22 cellular contexts compared by ENCODE assay signal in genomic region chr2:207123776-207124391, GRCh38. TPM values are rescaled to one million over a fixed set of nuclear protein-coding genes. Genes with fewer than 3 reads are reported as not detected.
DNase-seq lines count a peak whose midpoint lies in the region; ATAC-seq and TF ChIP-seq lines count a peak whose summit lies in the region.
"Had no signal": no experiment of that assay in that cellular context is flagged by ENCODE, and none has a peak within 500 bp of the region (broad histone marks: within the 10 kb centered on the region; RNA-seq: fewer than 3 reads in every experiment).

No MANE protein-coding gene starts in this region.

- peaks cover 4 to 7% of the 10 kb centered on the region in 2 experiments; a peak in 4 of 5 replicates for H3K9me3 Mint-ChIP-seq in H9
- H3K9me3 Mint-ChIP-seq in activated naive CD8-positive, alpha-beta T cell treated with anti-CD3 and anti-CD28 coated beads, Interleukin-2, amount 50 U/mL, for 24 hours = no peaks in the 10 kb centered on the region
- H3K9me3 Mint-ChIP-seq in natural killer cell treated with Interleukin-12 subunit alpha and Interleukin-12 subunit beta and Interleukin-15 and Interleukin-18, amount 100 ng/mL, for 72 hours = no peaks in the 10 kb centered on the region
- H3K9me3 Mint-ChIP-seq: naive thymus-derived CD8-positive, alpha-beta T cell had no signal

- no peak overlapping the region for H4K5ac ChIP-seq in H9 (ENCODE audit: insufficient read length, low read depth, low read length)

- H3K4me1 ChIP-seq in H9 (ENCODE audit: insufficient read depth, low read length) = peaks cover 15% of the 10 kb centered on the region; the same call in 1 of the 2 replicates
- H3K4me1 ChIP-seq in mesenchymal stem cell (ENCODE audit: control insufficient read depth, insufficient read depth, low read depth, low read length) = peaks cover 16% of the 10 kb centered on the region
- H3K4me1 ChIP-seq: testis had no signal

- H3K27ac ChIP-seq in H9 (ENCODE audit: insufficient read length, low read depth, low read length) = no peak overlapping the region
- no peak overlapping the region for H3K27ac ChIP-seq in mesenchymal stem cell (ENCODE audit: low read length, poor library complexity, severe bottlenecking)
- H3K27ac ChIP-seq: 22Rv1; BLaER1 treated with 17β-estradiol and CSF1 and Interleukin-3, amounts not matched to agents 10 nM and 100 nM; cardiac muscle cell; PC-9; testis had no signal

- H2BK5ac ChIP-seq in H9 (ENCODE audit: insufficient read length, low read length) (no peak overlapping the region), mesenchymal stem cell (ENCODE audit: low read depth, low read length, poor library complexity, severe bottlenecking) (no peak overlapping the region)

- peaks cover 10% of the 10 kb centered on the region; the same call in 1 of the 2 replicates for H3K79me2 ChIP-seq in H9 (ENCODE audit: insufficient read depth, low read length)

- H2AFZ ChIP-seq in H9 (ENCODE audit: low read length) (no peak overlapping the region), mesenchymal stem cell (ENCODE audit: low read depth, low read length) (no peak overlapping the region)
- H2AFZ ChIP-seq: PC-9 had no signal

- no CpG with 5 or more reads among the region's 31 CpGs for whole genome bisulfite sequencing in H9 (ENCODE audit: extremely low coverage, insufficient read length, low lambda C conversion rate)
- 93% methylated on average over 31 of the region's 31 CpGs for WGBS in mesenchymal stem cell

- H3K9ac ChIP-seq in H9 (ENCODE audit: extremely low read depth, insufficient read length, low read length) = no peak overlapping the region
- H3K9ac ChIP-seq in mesenchymal stem cell (ENCODE audit: low read length) = no peak overlapping the region
- H3K9ac ChIP-seq: BLaER1 treated with 17β-estradiol and CSF1 and Interleukin-3, amounts not matched to agents 10 nM and 100 nM had no signal

- H3K9me3 ChIP-seq in H9 (ENCODE audit: control insufficient read depth, low read depth, low read length) = no peaks in the 10 kb centered on the region
- no peaks in the 10 kb centered on the region for H3K9me3 ChIP-seq in mesenchymal stem cell (ENCODE audit: control insufficient read depth, low read length)
- H3K9me3 ChIP-seq: esophagus squamous epithelium, testis had no signal

- H3K27me3 ChIP-seq in H9 (ENCODE audit: insufficient read depth, low read length) (no peaks in the 10 kb centered on the region), mesenchymal stem cell (ENCODE audit: control insufficient read depth in 1 of 2, insufficient read depth in 1 of 2, low read length in 2 of 2) (no peaks in the 10 kb centered on the region)
- H3K27me3 ChIP-seq: BLaER1 treated with 17β-estradiol and CSF1 and Interleukin-3, amounts not matched to agents 10 nM and 100 nM; cardiac muscle cell; esophagus squamous epithelium; testis had no signal

- no peak overlapping the region for H4K91ac ChIP-seq in H9 (ENCODE audit: insufficient read length, low read depth, low read length)
- H4K91ac ChIP-seq in mesenchymal stem cell (ENCODE audit: low read length) = no peak overlapping the region

- H3K4me3 Mint-ChIP-seq in H9 = no peak overlapping the region; a peak in 1 of 5 replicates
- H3K4me3 Mint-ChIP-seq in activated naive CD8-positive, alpha-beta T cell treated with anti-CD3 and anti-CD28 coated beads, Interleukin-2, amount 50 U/mL, for 24 hours = no peak overlapping the region
- no peak overlapping the region for H3K4me3 Mint-ChIP-seq in natural killer cell treated with Interleukin-12 subunit alpha and Interleukin-12 subunit beta and Interleukin-15 and Interleukin-18, amount 100 ng/mL, for 72 hours
- H3K4me3 Mint-ChIP-seq: activated naive CD8-positive, alpha-beta T cell treated with anti-CD3 and anti-CD28 coated beads, Interleukin-2, amount 10 ng/mL, durations not matched to agents 7 days and 5 days had no signal

- H2BK12ac ChIP-seq in H9 (ENCODE audit: insufficient read length, low read depth, low read length) (no peak overlapping the region), mesenchymal stem cell (ENCODE audit: low read length in 2 of 2) (peak overlapping the region in 1 of 2 experiments; percentile 11)

- H2BK120ac ChIP-seq in H9 (ENCODE audit: low read depth, low read length, poor library complexity, severe bottlenecking) (no peak overlapping the region), mesenchymal stem cell (ENCODE audit: low read depth, low read length) (no peak overlapping the region)

- peak overlapping the region; percentile 54 for H3K18ac ChIP-seq in H9 (ENCODE audit: insufficient read length, low read depth, low read length)
- H3K18ac ChIP-seq in mesenchymal stem cell (ENCODE audit: low read depth in 1 of 2, low read length in 2 of 2) = peak overlapping the region in 1 of 2 experiments; percentile 55

- H2AK5ac ChIP-seq in H9 (ENCODE audit: insufficient read length, low read length) = no peak overlapping the region
- peak overlapping the region; percentile 74 for H2AK5ac ChIP-seq in mesenchymal stem cell (ENCODE audit: low read length, severe bottlenecking)

- H3K4me1 Mint-ChIP-seq in H9 = peaks cover 33 to 50% of the 10 kb centered on the region in 2 experiments
- peaks cover 68% of the 10 kb centered on the region for H3K4me1 Mint-ChIP-seq in activated naive CD8-positive, alpha-beta T cell treated with anti-CD3 and anti-CD28 coated beads, Interleukin-2, amount 50 U/mL, for 24 hours
- H3K4me1 Mint-ChIP-seq in natural killer cell treated with Interleukin-12 subunit alpha and Interleukin-12 subunit beta and Interleukin-15 and Interleukin-18, amount 100 ng/mL, for 72 hours (ENCODE audit: low read depth in 2 of 2) = peaks cover 26 to 36% of the 10 kb centered on the region in 2 donors

- no peak overlapping the region for H3T11ph ChIP-seq in H9 (ENCODE audit: low read length)

- no peak overlapping the region for H3K4me2 ChIP-seq in H9 (ENCODE audit: insufficient read depth, insufficient read length, low read length)
- H3K4me2 ChIP-seq in mesenchymal stem cell (ENCODE audit: low read length, poor library complexity, severe bottlenecking) = no peak overlapping the region
- H3K4me2 ChIP-seq: BLaER1 treated with 17β-estradiol and CSF1 and Interleukin-3, amounts not matched to agents 10 nM and 100 nM; PC-9; smooth muscle cell had no signal

- H3K36me3 Mint-ChIP-seq in H9 (ENCODE audit: insufficient read depth in 1 of 3, low read depth in 3 of 3) = peaks cover 21 to 44% (median 43%) of the 10 kb centered on the region in 3 experiments
- peaks cover 23% of the 10 kb centered on the region for H3K36me3 Mint-ChIP-seq in activated naive CD8-positive, alpha-beta T cell treated with anti-CD3 and anti-CD28 coated beads, Interleukin-2, amount 50 U/mL, for 24 hours (ENCODE audit: low read depth)
- no peaks in the 10 kb centered on the region for H3K36me3 Mint-ChIP-seq in natural killer cell treated with Interleukin-12 subunit alpha and Interleukin-12 subunit beta and Interleukin-15 and Interleukin-18, amount 100 ng/mL, for 72 hours

- no peak overlapping the region for H3K23ac ChIP-seq in H9 (ENCODE audit: insufficient read length, low read depth, low read length)
- no peak overlapping the region for H3K23ac ChIP-seq in mesenchymal stem cell (ENCODE audit: low read length in 2 of 2)

- H4K8ac ChIP-seq in H9 (replicated peaks; ENCODE audit: insufficient read length, low read depth, low read length) (no peak overlapping the region), mesenchymal stem cell (ENCODE audit: low read length) (peak overlapping the region; percentile 12)

- H3K14ac ChIP-seq in H9 (ENCODE audit: insufficient read depth, low read length) (no peak overlapping the region; the same call in 1 of the 2 replicates), mesenchymal stem cell (ENCODE audit: low read length in 2 of 2) (peak overlapping the region in 1 of 2 experiments; percentile 78)

- TF ChIP-seq CTCF in H9 (conservative IDR thresholded peaks at IDR 0.05) = no peak

- no peak for ATAC-seq in activated naive CD8-positive, alpha-beta T cell treated with anti-CD3 and anti-CD28 coated beads, Interleukin-2, amount 50 U/mL, for 24 hours
- ATAC-seq in GM21526 (IDR thresholded peaks at IDR 0.05; ENCODE audit: low FRiP score, unreplicated experiment) (no peak), HG02798 (IDR thresholded peaks at IDR 0.05; ENCODE audit: poor library complexity, unreplicated experiment) (no peak)
- no peak for ATAC-seq in natural killer cell treated with Interleukin-12 subunit alpha and Interleukin-12 subunit beta and Interleukin-15 and Interleukin-18, amount 100 ng/mL, for 72 hours

- H3K79me1 ChIP-seq in H9 (ENCODE audit: insufficient read depth, low read depth, low read length, poor library complexity, severe bottlenecking) (no peaks in the 10 kb centered on the region), mesenchymal stem cell (replicated peaks; ENCODE audit: low read length, poor library complexity, severe bottlenecking) (peaks cover 8% of the 10 kb centered on the region)

- no peak overlapping the region for H3K4me3 ChIP-seq in mesenchymal stem cell (ENCODE audit: insufficient read depth in 1 of 2, low read depth in 1 of 2, low read length in 2 of 2)
- H3K4me3 ChIP-seq: BLaER1 treated with 17β-estradiol and CSF1 and Interleukin-3, amounts not matched to agents 10 nM and 100 nM; cardiac muscle cell; esophagus squamous epithelium; lung; PC-9; smooth muscle cell; testis had no signal

- no peak overlapping the region; the same call in 1 of the 2 replicates for H3K4ac ChIP-seq in H9 (ENCODE audit: low read depth, low read length)
- H3K4ac ChIP-seq in mesenchymal stem cell (ENCODE audit: low read depth in 1 of 2, low read length in 2 of 2) = no peak overlapping the region

- no peaks in the 10 kb centered on the region for H3K27me3 Mint-ChIP-seq in H9 (ENCODE audit: low read depth)
- no peaks in the 10 kb centered on the region for H3K27me3 Mint-ChIP-seq in activated naive CD8-positive, alpha-beta T cell treated with anti-CD3 and anti-CD28 coated beads, Interleukin-2, amount 50 U/mL, for 24 hours
- H3K27me3 Mint-ChIP-seq in natural killer cell treated with Interleukin-12 subunit alpha and Interleukin-12 subunit beta and Interleukin-15 and Interleukin-18, amount 100 ng/mL, for 72 hours = no peaks in the 10 kb centered on the region
- H3K27me3 Mint-ChIP-seq: activated naive CD8-positive, alpha-beta T cell treated with anti-CD3 and anti-CD28 coated beads, Interleukin-2, amount 10 ng/mL, durations not matched to agents 7 days and 5 days; naive thymus-derived CD8-positive, alpha-beta T cell had no signal

- no peaks in the 10 kb centered on the region for H3K23me2 ChIP-seq in H9 (ENCODE audit: insufficient read length, low read depth, low read length, poor library complexity, severe bottlenecking)

- H3K36me3 ChIP-seq in mesenchymal stem cell (ENCODE audit: control insufficient read depth in 1 of 2, insufficient read depth in 2 of 2, low read depth in 1 of 2, low read length in 2 of 2) = peaks cover 12 to 39% of the 10 kb centered on the region in 2 experiments
- H3K36me3 ChIP-seq: BLaER1 treated with 17β-estradiol and CSF1 and Interleukin-3, amounts not matched to agents 10 nM and 100 nM had no signal

- H3K27ac Mint-ChIP-seq in H9 = peak overlapping the region in 2 of 3 experiments; percentile 55 to 62; a peak in 2 of 7 replicates
- peak overlapping the region; percentile 80 for H3K27ac Mint-ChIP-seq in activated naive CD8-positive, alpha-beta T cell treated with anti-CD3 and anti-CD28 coated beads, Interleukin-2, amount 50 U/mL, for 24 hours
- H3K27ac Mint-ChIP-seq in natural killer cell treated with Interleukin-12 subunit alpha and Interleukin-12 subunit beta and Interleukin-15 and Interleukin-18, amount 100 ng/mL, for 72 hours = no peak overlapping the region
- H3K27ac Mint-ChIP-seq: activated naive CD8-positive, alpha-beta T cell treated with anti-CD3 and anti-CD28 coated beads, Interleukin-2, amount 10 ng/mL, durations not matched to agents 7 days and 5 days had no signal

- H3K56ac ChIP-seq in H9 (ENCODE audit: insufficient read length, low read depth, low read length) = no peak overlapping the region

- no peaks in the 10 kb centered on the region for H4K20me1 ChIP-seq in H9 (ENCODE audit: control insufficient read depth, insufficient read depth, insufficient read length)
- H4K20me1 ChIP-seq: BLaER1 treated with 17β-estradiol and CSF1 and Interleukin-3, amounts not matched to agents 10 nM and 100 nM had no signal

- DNase-seq in NCI-H2227 (lab: John Stamatoyannopoulos, UW; ENCODE audit: unreplicated experiment) = peak; percentile 31
- no peak for DNase-seq in NCI-H2227 treated with DMSO at 0.1 percent for 48 hours (lab: John Stamatoyannopoulos, UW)
- no peak for DNase-seq in H9
- DNase-seq in activated naive CD8-positive, alpha-beta T cell treated with anti-CD3 and anti-CD28 coated beads, Interleukin-2, amount 50 U/mL, for 24 hours = no peak
- no peak for DNase-seq in mesenchymal stem cell
- DNase-seq in natural killer cell treated with Interleukin-12 subunit alpha and Interleukin-12 subunit beta and Interleukin-15 and Interleukin-18, amount 100 ng/mL, for 72 hours (ENCODE audit: low spot score) = no peak
- DNase-seq: activated naive CD8-positive, alpha-beta T cell treated with anti-CD3 and anti-CD28 coated beads, Interleukin-2, amount 10 ng/mL, durations not matched to agents 7 days and 5 days; DMS 273 treated with DMSO at 0.1 percent for 48 hours; esophagus squamous epithelium; GDM1; NCI-H2171; T-helper 9 cell; testis had no signal

- no peak overlapping the region for H2BK20ac ChIP-seq in H9 (ENCODE audit: low read depth, low read length, poor library complexity, severe bottlenecking)

- H2BK15ac ChIP-seq in H9 (ENCODE audit: low read depth, low read length) = no peak overlapping the region
- H2BK15ac ChIP-seq in mesenchymal stem cell (ENCODE audit: low read depth, poor library complexity, severe bottlenecking) = no peak overlapping the region

RNA-seq across cellular contexts. Expression of gene KLF7, which starts 41.9 kb away (rescaled TPM):
- 32.2 and 33.4 TPM in 2 replicates for total RNA-seq in H9 (2021)
- polyA plus RNA-seq in mesenchymal stem cell (2013, experiment 1 of 2) = 31.0 TPM
- polyA plus RNA-seq in mesenchymal stem cell (2013, experiment 2 of 2) = 28.9 TPM
- 10 to 100 TPM; 13.3 to 49.1 TPM for total RNA-seq in natural killer cell treated with Interleukin-12 subunit alpha and Interleukin-12 subunit beta and Interleukin-15 and Interleukin-18, amount 100 ng/mL, for 72 hours

Comparison
In these comparisons a context has a peak if more than half of its experiments do, and no peak if none do; other contexts are left out.
1. H3K27ac Mint-ChIP-seq: peak in H9 (2 of 3) and activated naive CD8-positive, alpha-beta T cell treated with anti-CD3 and anti-CD28 coated beads, Interleukin-2, amount 50 U/mL, for 24 hours (single experiment); none in natural killer cell treated with Interleukin-12 subunit alpha and Interleukin-12 subunit beta and Interleukin-15 and Interleukin-18, amount 100 ng/mL, for 72 hours (0 of 2).